8 cellular contexts compared by ENCODE assay signal in genomic region chr11:46238078-46238966, GRCh38. TPM values are rescaled to one million over a fixed set of nuclear protein-coding genes. Genes with fewer than 3 reads are reported as not detected.
DNase-seq lines count a peak whose midpoint lies in the region; ATAC-seq and TF ChIP-seq lines count a peak whose summit lies in the region.

No MANE protein-coding gene starts in this region.

- no peak for TF ChIP-seq POLR2A in vagina (IDR thresholded peaks at IDR 0.05)

- H4K12ac ChIP-seq in trophoblast cell (ENCODE audit: low read depth, low read length): no peak overlapping the region

- H4K5ac ChIP-seq in H9 (ENCODE audit: insufficient read length, low read depth, low read length): no peak overlapping the region

- H2BK20ac ChIP-seq in H9 (ENCODE audit: low read depth, low read length, poor library complexity, severe bottlenecking): no peak overlapping the region

- H3K4me3 Mint-ChIP-seq in H9: peak overlapping the region; percentile 55 to 79

- peak overlapping the region; percentile 57 for H3K4me2 ChIP-seq in H9 (ENCODE audit: insufficient read depth, insufficient read length, low read length)
- H3K4me2 ChIP-seq in trophoblast cell (ENCODE audit: low read length): peak overlapping the region; percentile 84

- no peak overlapping the region for H2BK5ac ChIP-seq in H9 (ENCODE audit: insufficient read length, low read length)
- H2BK5ac ChIP-seq in trophoblast cell (ENCODE audit: low read depth, low read length, poor library complexity): no peak overlapping the region

- no peak for ATAC-seq in HG03354 (IDR thresholded peaks at IDR 0.05; ENCODE audit: poor library complexity, severe bottlenecking, unreplicated experiment)

- no peaks in the 10 kb centered on the region for H3K27me3 ChIP-seq in A673 (replicated peaks; ENCODE audit: insufficient read depth, low read depth, low read length, poor library complexity)
- peaks cover 4% of the 10 kb centered on the region; the same call in 1 of the 2 replicates for H3K27me3 ChIP-seq in H9 (ENCODE audit: insufficient read depth, low read length)
- H3K27me3 ChIP-seq in cardiac muscle cell: no peaks in the 10 kb centered on the region
- H3K27me3 ChIP-seq in trophoblast cell (ENCODE audit: insufficient read depth, low read length): no peaks in the 10 kb centered on the region
- H3K27me3 ChIP-seq in vagina: no peaks in the 10 kb centered on the region

- DNase-seq in A673 (ENCODE audit: low spot score) (peak; percentile 81), H9 (peak; percentile 64), SK-N-MC (ENCODE audit: low read depth, low spot score) (no peak), cardiac muscle cell (ENCODE audit: low read depth in 1 of 2, low spot score in 1 of 2) (peak; percentile 83 to 86), trophoblast cell (peak; percentile 14 to 51), vagina (ENCODE audit: extremely low spot score in 2 of 2) (no peak)
- DNase-seq in activated naive CD4-positive, alpha-beta T cell treated with anti-CD3 and anti-CD28 coated beads, Interleukin-2, amount 50 U/mL, for 16 hours: peak; percentile 72

- H3K9me3 Mint-ChIP-seq in H9: peaks cover 0 to 7% of the 10 kb centered on the region in 2 experiments; a peak in 3 of 5 replicates

- H3K23ac ChIP-seq in H9 (ENCODE audit: insufficient read length, low read depth, low read length) (no peak overlapping the region), trophoblast cell (ENCODE audit: low read length) (no peak overlapping the region)

- H4K8ac ChIP-seq in H9 (replicated peaks; ENCODE audit: insufficient read length, low read depth, low read length) (no peak overlapping the region), trophoblast cell (ENCODE audit: low read depth, low read length) (peak overlapping the region; percentile 64)

- H3K27ac Mint-ChIP-seq in H9: no peak overlapping the region

- H3K79me1 ChIP-seq in H9 (ENCODE audit: insufficient read depth, low read depth, low read length, poor library complexity, severe bottlenecking) (no peaks in the 10 kb centered on the region), trophoblast cell (ENCODE audit: low read length) (peaks cover 6% of the 10 kb centered on the region)

- H3K36me3 ChIP-seq in A673 (ENCODE audit: insufficient read depth, low read length, poor library complexity, severe bottlenecking) (no peaks in the 10 kb centered on the region), SK-N-MC (ENCODE audit: insufficient read depth, low read length) (no peaks in the 10 kb centered on the region), cardiac muscle cell (no peaks in the 10 kb centered on the region), trophoblast cell (ENCODE audit: control insufficient read depth in 1 of 2, insufficient read depth in 2 of 2, low read length in 2 of 2) (no peaks in the 10 kb centered on the region), vagina (no peaks in the 10 kb centered on the region)

- H3K14ac ChIP-seq in H9 (ENCODE audit: insufficient read depth, low read length): no peak overlapping the region
- H3K14ac ChIP-seq in trophoblast cell (ENCODE audit: low read length): peak overlapping the region; percentile 13

- H3K23me2 ChIP-seq in H9 (ENCODE audit: insufficient read length, low read depth, low read length, poor library complexity, severe bottlenecking): peaks cover 25% of the 10 kb centered on the region

- BruUV-seq in A673 (replicated peaks; lab: Mats Ljungman, UMichigan): no TSS peak

- no peak overlapping the region for H2AFZ ChIP-seq in H9 (ENCODE audit: low read length)
- H2AFZ ChIP-seq in trophoblast cell (ENCODE audit: insufficient read depth, low read length, poor library complexity): peak overlapping the region; percentile 43

- H3K79me2 ChIP-seq in H9 (ENCODE audit: insufficient read depth, low read length): no peaks in the 10 kb centered on the region
- H3K79me2 ChIP-seq in trophoblast cell (ENCODE audit: control insufficient read depth, insufficient read depth, low read length, poor library complexity): peaks cover 3% of the 10 kb centered on the region

- peaks cover 7% of the 10 kb centered on the region for H3K9me3 ChIP-seq in A673 (ENCODE audit: low read depth, low read length, poor library complexity, severe bottlenecking)
- H3K9me3 ChIP-seq in H9 (ENCODE audit: control insufficient read depth, low read depth, low read length): peaks cover 1% of the 10 kb centered on the region
- no peaks in the 10 kb centered on the region for H3K9me3 ChIP-seq in SK-N-MC (ENCODE audit: low read depth, low read length)
- no peaks in the 10 kb centered on the region for H3K9me3 ChIP-seq in cardiac muscle cell (ENCODE audit: low read depth)
- no peaks in the 10 kb centered on the region for H3K9me3 ChIP-seq in trophoblast cell (ENCODE audit: insufficient read depth, low read depth, low read length)
- no peaks in the 10 kb centered on the region for H3K9me3 ChIP-seq in vagina

- H3K27ac ChIP-seq in A673 (ENCODE audit: low read depth, low read length, poor library complexity, severe bottlenecking) (no peak overlapping the region), H9 (ENCODE audit: insufficient read length, low read depth, low read length) (no peak overlapping the region), SK-N-MC (no peak overlapping the region), cardiac muscle cell (peak overlapping the region; percentile 62), trophoblast cell (ENCODE audit: low read depth, low read length) (no peak overlapping the region), vagina (peak overlapping the region; percentile 86)

- no peak overlapping the region for H2BK15ac ChIP-seq in H9 (ENCODE audit: low read depth, low read length)

- no CpG with 5 or more reads among the region's 70 CpGs for WGBS in H9 (ENCODE audit: extremely low coverage, insufficient read length, low lambda C conversion rate)
- WGBS in trophoblast cell (ENCODE audit: extremely low coverage, insufficient coverage, insufficient read length): no CpG with 5 or more reads among the region's 70 CpGs

- H2BK120ac ChIP-seq in H9 (ENCODE audit: low read depth, low read length, poor library complexity, severe bottlenecking) (no peak overlapping the region), trophoblast cell (ENCODE audit: insufficient read depth, low read length, poor library complexity) (peak overlapping the region; percentile 43)

- no peak overlapping the region for H3K4ac ChIP-seq in H9 (ENCODE audit: low read depth, low read length)
- H3K4ac ChIP-seq in trophoblast cell (ENCODE audit: low read depth, low read length): no peak overlapping the region

- H3K36me3 Mint-ChIP-seq in H9 (ENCODE audit: insufficient read depth in 1 of 3, low read depth in 3 of 3): no peaks in the 10 kb centered on the region

- H3T11ph ChIP-seq in H9 (ENCODE audit: low read length): no peak overlapping the region

- H3K9ac ChIP-seq in H9 (ENCODE audit: extremely low read depth, insufficient read length, low read length) (no peak overlapping the region), SK-N-MC (ENCODE audit: insufficient read length) (no peak overlapping the region), trophoblast cell (ENCODE audit: low read length) (no peak overlapping the region)

- H4K91ac ChIP-seq in H9 (ENCODE audit: insufficient read length, low read depth, low read length) (no peak overlapping the region), trophoblast cell (ENCODE audit: low read depth, low read length) (peak overlapping the region; percentile 74)

- H3K18ac ChIP-seq in H9 (ENCODE audit: insufficient read length, low read depth, low read length): no peak overlapping the region
- peak overlapping the region; percentile 51 for H3K18ac ChIP-seq in trophoblast cell (ENCODE audit: low read length)

- H2BK12ac ChIP-seq in H9 (ENCODE audit: insufficient read length, low read depth, low read length): no peak overlapping the region
- peak overlapping the region; percentile 30 for H2BK12ac ChIP-seq in trophoblast cell (ENCODE audit: low read length)

- POLR2A ChIA-PET in A673 (lab: Charles Lee; ENCODE audit: low non-redundant PET): interaction anchor here (0.5 to 0.7 kb wide), 4 partner anchors 75 to 637 kb away, joined by 3 to 7 read pairs (median 3); no protein-coding TSS in a partner anchor

- H2AK5ac ChIP-seq in H9 (ENCODE audit: insufficient read length, low read length) (no peak overlapping the region), trophoblast cell (ENCODE audit: low read length) (no peak overlapping the region)

- H3K56ac ChIP-seq in H9 (ENCODE audit: insufficient read length, low read depth, low read length): no peak overlapping the region

- peaks cover 39% of the 10 kb centered on the region for H3K4me1 ChIP-seq in A673 (ENCODE audit: insufficient read depth, low read length, poor library complexity, severe bottlenecking)
- H3K4me1 ChIP-seq in H9 (ENCODE audit: insufficient read depth, low read length): peaks cover 2% of the 10 kb centered on the region; the same call in 1 of the 2 replicates
- H3K4me1 ChIP-seq in cardiac muscle cell (ENCODE audit: low read depth): peaks cover 15% of the 10 kb centered on the region
- H3K4me1 ChIP-seq in trophoblast cell (ENCODE audit: control insufficient read depth in 1 of 2, insufficient read depth in 2 of 2, low read length in 2 of 2): peaks cover 26 to 30% of the 10 kb centered on the region in 2 experiments
- peaks cover 34% of the 10 kb centered on the region for H3K4me1 ChIP-seq in vagina

- no peaks in the 10 kb centered on the region for H4K20me1 ChIP-seq in H9 (ENCODE audit: control insufficient read depth, insufficient read depth, insufficient read length)

- CTCF ChIA-PET in A673 (lab: Charles Lee): interaction anchor here (0.6 to 8.7 kb wide), 6 partner anchors 75 to 573 kb away, joined by 3 to 205 read pairs (median 4); no protein-coding TSS in a partner anchor

- intact Hi-C loops in A673 (cut with micrococcal nuclease; ENCODE audit: unreplicated experiment): loop anchor here (2.0 to 10.0 kb wide), 4 partner anchors 130 to 364 kb away; no protein-coding TSS in a partner anchor
- intact Hi-C loops in vagina (cut with DNase I): loop anchor here (2.0 kb wide), 1 partner anchor 70 kb away; no protein-coding TSS in a partner anchor

- peaks cover 39 to 48% of the 10 kb centered on the region in 2 experiments for H3K4me1 Mint-ChIP-seq in H9

- H3K4me3 ChIP-seq in A673 (ENCODE audit: low read depth, low read length, poor library complexity, severe bottlenecking) (peak overlapping the region; percentile 45), SK-N-MC (peak overlapping the region; percentile 66), cardiac muscle cell (peak overlapping the region; percentile 36), trophoblast cell (ENCODE audit: low read depth, low read length) (peak overlapping the region; percentile 68), vagina (peak overlapping the region; percentile 54 to 66)

- H3K27me3 Mint-ChIP-seq in H9 (ENCODE audit: low read depth): peaks cover 44% of the 10 kb centered on the region

- TF ChIP-seq CTCF in A673 (conservative IDR thresholded peaks at IDR 0.05; ENCODE audit: low read depth, low read length) (no peak), H9 (conservative IDR thresholded peaks at IDR 0.05) (no peak), cardiac muscle cell (IDR thresholded peaks at IDR 0.05; ENCODE audit: low read depth, low read length) (no peak), vagina (IDR thresholded peaks at IDR 0.05) (no peak)

RNA-seq across cellular contexts. Expression of gene CREB3L1, which starts 39.1 kb away (rescaled TPM):
- total RNA-seq in A673 (2021) (3.5 and 10.7 TPM in 2 replicates), H9 (2021) (2.6 and 3.3 TPM in 2 replicates), cardiac muscle cell (3.8 and 4.3 TPM in 2 replicates), vagina (11.8 TPM)
- polyA plus RNA-seq in cardiac muscle cell: 11.7 and 14.1 TPM in 2 replicates
- 53.7 and 54.2 TPM in 2 replicates for polyA plus RNA-seq in trophoblast cell (2013)

Comparison
In these comparisons a context has a peak if more than half of its experiments do, and no peak if none do; other contexts are left out.
1. DNase-seq: peak in A673 (single experiment), H9 (single experiment), activated naive CD4-positive, alpha-beta T cell treated with anti-CD3 and anti-CD28 coated beads, Interleukin-2, amount 50 U/mL, for 16 hours (single experiment), cardiac muscle cell (2 of 2) and trophoblast cell (2 of 2); none in SK-N-MC (single experiment) and vagina (0 of 2).
2. H3K27ac ChIP-seq: peak in cardiac muscle cell (single experiment) and vagina (single experiment); none in A673 (single experiment), H9 (single experiment), SK-N-MC (single experiment) and trophoblast cell (single experiment).
3. Peak in every context shown above with its lines, with median percentiles within 50 percentile points of each other: H3K4me3 ChIP-seq.